ENCODE assay signal across 8 cellular contexts in the genomic region with DNA sequence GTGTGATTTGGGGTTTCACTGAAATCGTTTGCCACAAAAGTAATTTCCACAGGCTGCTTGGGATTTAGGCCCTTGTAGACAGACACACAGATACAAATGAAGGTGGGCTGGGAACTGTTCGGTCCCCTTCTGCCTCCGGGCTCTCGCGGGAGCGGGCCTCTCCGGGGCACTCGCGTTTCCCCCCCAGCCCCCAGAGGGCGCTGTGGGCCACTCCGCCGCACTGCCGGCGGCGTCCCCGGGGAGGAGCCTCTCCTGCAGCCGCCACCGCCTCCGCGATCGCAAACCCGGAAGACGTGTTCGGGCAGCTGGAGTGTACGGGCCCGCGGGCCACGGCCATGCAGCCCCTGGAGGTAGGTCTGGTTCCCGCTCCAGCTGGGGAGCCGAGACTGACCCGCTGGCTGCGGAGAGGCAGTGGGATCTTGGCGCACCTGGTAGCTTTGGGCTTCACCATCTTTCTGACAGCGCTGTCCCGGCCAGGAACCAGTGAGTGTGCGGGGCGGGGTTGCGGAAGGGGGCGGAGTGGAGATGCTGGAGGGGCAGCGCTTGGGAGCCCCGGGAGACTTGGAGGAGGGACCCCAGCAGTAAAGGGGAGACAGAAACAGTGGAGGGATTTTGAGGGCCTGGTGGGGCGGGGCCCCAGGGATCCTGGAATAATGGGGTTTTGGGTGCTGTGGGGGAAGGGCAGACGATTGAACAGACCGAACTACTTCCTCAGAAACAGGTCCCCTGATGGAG. TPM values are rescaled to one million over a fixed set of nuclear protein-coding genes. Genes with fewer than 3 reads are reported as not detected.
DNase-seq lines count a peak whose midpoint lies in the region; ATAC-seq and TF ChIP-seq lines count a peak whose summit lies in the region.

A gene with protein sequence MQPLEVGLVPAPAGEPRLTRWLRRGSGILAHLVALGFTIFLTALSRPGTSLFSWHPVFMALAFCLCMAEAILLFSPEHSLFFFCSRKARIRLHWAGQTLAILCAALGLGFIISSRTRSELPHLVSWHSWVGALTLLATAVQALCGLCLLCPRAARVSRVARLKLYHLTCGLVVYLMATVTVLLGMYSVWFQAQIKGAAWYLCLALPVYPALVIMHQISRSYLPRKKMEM (plus strand): TSS at position 290 of the 735 bp plus-strand sequence. CDS start 46 bp downstream, at position 336.

- no peaks in the 10 kb centered on the region for H3K27me3 ChIP-seq in SJSA1 (replicated peaks)
- H3K27me3 ChIP-seq in osteoblast (ENCODE audit: insufficient read depth, low read length): no peaks in the 10 kb centered on the region
- no peaks in the 10 kb centered on the region for H3K27me3 ChIP-seq in thoracic aorta (replicated peaks; ENCODE audit: insufficient read depth)

- peak; percentile 91 for TF ChIP-seq CTCF in LNCaP clone FGC (IDR thresholded peaks at IDR 0.05; ENCODE audit: control insufficient read depth, extremely low read depth, insufficient read depth)
- peak; percentile 82 for TF ChIP-seq CTCF in osteoblast (IDR thresholded peaks at IDR 0.05; ENCODE audit: extremely low read depth, low read depth, low read length)
- TF ChIP-seq CTCF in thoracic aorta (IDR thresholded peaks at IDR 0.05): peak; percentile 94

- peak within 1 kb of the TSS; percentile 98 for H3K4me3 Mint-ChIP-seq in activated naive CD4-positive, alpha-beta T cell treated with anti-CD3 and anti-CD28 coated beads for 36 hours

- H3K4me3 ChIP-seq in LNCaP clone FGC (ENCODE audit: low read depth, low read length): peak within 1 kb of the TSS; percentile 94
- peak within 1 kb of the TSS; percentile 94 for H3K4me3 ChIP-seq in SJSA1
- peak within 1 kb of the TSS; percentile 100 for H3K4me3 ChIP-seq in osteoblast (ENCODE audit: insufficient read depth, low read length)
- H3K4me3 ChIP-seq in thoracic aorta: peak within 1 kb of the TSS; percentile 97

- peaks cover 7% of the 10 kb centered on the region for H3K36me3 Mint-ChIP-seq in activated naive CD4-positive, alpha-beta T cell treated with anti-CD3 and anti-CD28 coated beads for 36 hours (ENCODE audit: low read depth)

- peak; percentile 80 for ATAC-seq in thoracic aorta (ENCODE audit: insufficient number of reproducible peaks, low FRiP score, low read depth)

- peak within 1 kb of the TSS; percentile 99 for H2AFZ ChIP-seq in osteoblast (ENCODE audit: low read length)

- H3K4me2 ChIP-seq in osteoblast (ENCODE audit: insufficient read depth, low read length): peak within 1 kb of the TSS; percentile 83

- H3K36me3 ChIP-seq in SJSA1 (peaks cover 47% of the 10 kb centered on the region), osteoblast (ENCODE audit: insufficient read depth, low read length) (peaks cover 30% of the 10 kb centered on the region), thoracic aorta (peaks cover 24% of the 10 kb centered on the region)

- H4K20me1 ChIP-seq in osteoblast (ENCODE audit: insufficient read depth, low read length): peaks cover 15% of the 10 kb centered on the region

- H3K79me2 ChIP-seq in osteoblast (ENCODE audit: insufficient read depth, low read length): peaks cover 39% of the 10 kb centered on the region

- DNase-seq in GM03348 (ENCODE audit: low spot score) (peak; percentile 96), H4 (ENCODE audit: low spot score) (peak; percentile 75), LNCaP clone FGC (ENCODE audit: low read depth) (peak; percentile 27), SJSA1 (ENCODE audit: low read depth in 1 of 2, low spot score in 2 of 2) (peak; percentile 88 to 95), germinal center (ENCODE audit: low spot score) (peak; percentile 90), osteoblast (ENCODE audit: insufficient read length, low spot score, missing footprints) (peak; percentile 99), thoracic aorta (ENCODE audit: low spot score) (peak; percentile 60)
- DNase-seq in activated naive CD4-positive, alpha-beta T cell treated with anti-CD3 and anti-CD28 coated beads for 36 hours: peak; percentile 90

- H3K27me3 Mint-ChIP-seq in activated naive CD4-positive, alpha-beta T cell treated with anti-CD3 and anti-CD28 coated beads for 36 hours (ENCODE audit: low read depth): no peaks in the 10 kb centered on the region

- CTCF ChIA-PET in activated naive CD4-positive, alpha-beta T cell treated with anti-CD3 and anti-CD28 coated beads for 36 hours (lab: Charles Lee): interaction anchor here (0.6 to 35.8 kb wide), 11 partner anchors 10 to 394 kb away, joined by 3 to 1207 read pairs (median 6); a partner anchor contains a TSS

- H3K9me3 ChIP-seq in SJSA1 (replicated peaks): no peaks in the 10 kb centered on the region; the same call in 1 of the 2 replicates
- H3K9me3 ChIP-seq in osteoblast (ENCODE audit: low read depth, low read length): no peaks in the 10 kb centered on the region
- no peaks in the 10 kb centered on the region for H3K9me3 ChIP-seq in thoracic aorta

- H3K4me1 ChIP-seq in SJSA1 (replicated peaks): peaks cover 5% of the 10 kb centered on the region
- peaks cover 11% of the 10 kb centered on the region for H3K4me1 ChIP-seq in osteoblast (ENCODE audit: insufficient read depth, low read length)
- H3K4me1 ChIP-seq in thoracic aorta (ENCODE audit: control insufficient read depth in 1 of 2, low read depth in 2 of 2): peaks cover 8 to 37% of the 10 kb centered on the region in 2 donors

- H3K4me1 Mint-ChIP-seq in activated naive CD4-positive, alpha-beta T cell treated with anti-CD3 and anti-CD28 coated beads for 36 hours (ENCODE audit: low read depth): peaks cover 54% of the 10 kb centered on the region

- H3K27ac Mint-ChIP-seq in activated naive CD4-positive, alpha-beta T cell treated with anti-CD3 and anti-CD28 coated beads for 36 hours: peak within 1 kb of the TSS; percentile 92

- H3K27ac ChIP-seq in SJSA1 (peak within 1 kb of the TSS; percentile 30; the same call in 1 of the 2 replicates), osteoblast (ENCODE audit: low read depth, low read length) (peak within 1 kb of the TSS; percentile 25), thoracic aorta (peak within 1 kb of the TSS; percentile 68 to 80)

- intact Hi-C loops in activated naive CD4-positive, alpha-beta T cell treated with anti-CD3 and anti-CD28 coated beads for 36 hours (cut with micrococcal nuclease): loop anchor here (1.0 kb wide), 3 partner anchors 8 to 38 kb away; a partner anchor contains a TSS

- H3K9me3 Mint-ChIP-seq in activated naive CD4-positive, alpha-beta T cell treated with anti-CD3 and anti-CD28 coated beads for 36 hours: no peaks in the 10 kb centered on the region

RNA-seq across cellular contexts. Expression of the gene that starts here (rescaled TPM):
- total RNA-seq in H4 (2014; rRNA removed; shearing (Covaris generic)): 2.6 and 7.9 TPM in 2 replicates
- total RNA-seq in SJSA1 (2014; rRNA removed; shearing (Covaris generic)): 3.5 and 5.5 TPM in 2 replicates
- total RNA-seq in activated naive CD4-positive, alpha-beta T cell treated with anti-CD3 and anti-CD28 coated beads for 36 hours: 1 to 10 TPM; 6.6 to 8.5 TPM
- total RNA-seq in osteoblast (6.5 and 10.5 TPM in 2 replicates), thoracic aorta (10 to 100 TPM in 1 of 2 donors, 1 to 10 TPM in 1; 9.5 to 16.5 TPM)

Comparison
In these comparisons a context has a peak if more than half of its experiments do, and no peak if none do; other contexts are left out.
1. Peak in every context shown above with its lines: DNase-seq, ATAC-seq, H3K4me3 ChIP-seq and H3K27ac ChIP-seq.
2. DNase-seq: peak in every context shown above with its lines; median percentile 99 in osteoblast; 96 in GM03348; 92 in SJSA1; 90 in activated naive CD4-positive, alpha-beta T cell treated with anti-CD3 and anti-CD28 coated beads for 36 hours; 90 in germinal center; 75 in H4; 60 in thoracic aorta; 27 in LNCaP clone FGC.